Comparison of ENCODE assay signal across 8 cellular contexts in the genomic region with DNA sequence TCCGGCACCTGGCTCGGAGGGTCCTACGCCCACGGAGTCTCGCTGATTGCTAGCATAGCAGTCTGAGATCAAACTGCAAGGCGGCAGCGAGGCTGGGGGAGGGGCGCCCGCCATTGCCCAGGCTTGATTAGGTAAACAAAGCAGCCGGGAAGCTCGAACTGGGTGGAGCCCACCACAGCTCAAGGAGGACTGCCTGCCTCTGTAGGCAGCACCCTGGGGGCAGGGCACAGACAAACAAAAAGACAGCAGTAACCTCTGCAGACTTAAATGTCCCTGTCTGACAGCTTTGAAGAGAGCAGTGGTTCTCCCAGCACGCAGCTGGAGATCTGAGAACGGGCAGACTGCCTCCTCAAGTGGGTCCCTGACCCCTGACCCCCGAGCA.
A peak's percentile ranks its signal among the peaks of the same experiment; 100 is the strongest.
DNase-seq lines count a peak whose midpoint lies in the region; TF ChIP-seq lines count a peak whose summit lies in the region.
"Not testable (repeated sequence)": the region's sequence is repeated elsewhere in the genome, so short reads cannot be mapped to it uniquely, and the experiment has no call there.

No MANE protein-coding gene starts in this region.

- POLR2A ChIA-PET in Caco-2 (lab: Charles Lee) = not testable (repeated sequence)
- POLR2A ChIA-PET in activated CD4-positive, alpha-beta memory T cell treated with anti-CD3 and anti-CD28 coated beads, Interleukin-2, amount 10 ng/mL, durations not matched to agents 7 days and 5 days (lab: Charles Lee) = interaction anchor here (0.6 kb wide), 1 partner anchor 56 kb away, joined by 4 read pairs; no protein-coding TSS in a partner anchor

- H4K20me1 ChIP-seq in OCI-LY1 (ENCODE audit: insufficient read depth, low read length) = not testable (repeated sequence)

- DNase-seq in Caco-2 = peak; percentile 56 to 71
- not testable (repeated sequence) for DNase-seq in activated CD4-positive, alpha-beta memory T cell treated with anti-CD3 and anti-CD28 coated beads, Interleukin-2, amount 10 ng/mL, durations not matched to agents 7 days and 5 days; brain microvascular endothelial cell; esophagus muscularis mucosa (ENCODE audit: extremely low spot score); immature natural killer cell
- peak; percentile 22 for DNase-seq in neural crest cell (ENCODE audit: low read depth, low spot score)
- peak; percentile 28 to 47 for DNase-seq in thyroid gland

- intact Hi-C loops in Caco-2 (cut with micrococcal nuclease; ENCODE audit: unreplicated experiment) = loop anchor here (1.0 to 10.0 kb wide), 3 partner anchors 167 to 355 kb away; no protein-coding TSS in a partner anchor
- intact Hi-C loops in esophagus muscularis mucosa (cut with DNase I); thyroid gland (cut with DNase I): not testable (repeated sequence)

- not testable (repeated sequence) for H3K36me3 ChIP-seq in Caco-2 (ENCODE audit: control insufficient read depth, insufficient read depth, low read length); OCI-LY1 (ENCODE audit: insufficient read depth, low read length); brain microvascular endothelial cell (replicated peaks); esophagus muscularis mucosa; thyroid gland

- BruUV-seq in Caco-2 (replicated peaks; lab: Mats Ljungman, UMichigan) = not testable (repeated sequence)

- TF ChIP-seq CTCF in Caco-2 (IDR thresholded peaks at IDR 0.05; ENCODE audit: insufficient read depth in 1 of 2, low read depth in 1 of 2, low read length in 1 of 2, severe bottlenecking in 1 of 2, unreplicated experiment in 1 of 2); OCI-LY1 (IDR thresholded peaks at IDR 0.05; ENCODE audit: low read length); brain microvascular endothelial cell (IDR thresholded peaks at IDR 0.05; ENCODE audit: low read depth, low read length, missing control alignments); esophagus muscularis mucosa (IDR thresholded peaks at IDR 0.05); neural crest cell (conservative IDR thresholded peaks at IDR 0.05); thyroid gland (IDR thresholded peaks at IDR 0.05): not testable (repeated sequence)

- peaks cover 12% of the 10 kb centered on the region for H3K36me3 Mint-ChIP-seq in Caco-2 (ENCODE audit: insufficient read depth, unreplicated experiment)
- not testable (repeated sequence) for H3K36me3 Mint-ChIP-seq in activated CD4-positive, alpha-beta memory T cell treated with anti-CD3 and anti-CD28 coated beads, Interleukin-2, amount 10 ng/mL, durations not matched to agents 7 days and 5 days (ENCODE audit: low read depth); immature natural killer cell; neural crest cell (ENCODE audit: low read depth)

- H3K27ac Mint-ChIP-seq in Caco-2 (ENCODE audit: unreplicated experiment) = peak overlapping the region; percentile 55
- H3K27ac Mint-ChIP-seq in activated CD4-positive, alpha-beta memory T cell treated with anti-CD3 and anti-CD28 coated beads, Interleukin-2, amount 10 ng/mL, durations not matched to agents 7 days and 5 days; immature natural killer cell; neural crest cell (ENCODE audit: unreplicated experiment): not testable (repeated sequence)

- peak overlapping the region; percentile 17 for H3K27ac ChIP-seq in OCI-LY1 (ENCODE audit: low read depth, low read length, poor library complexity, severe bottlenecking)
- H3K27ac ChIP-seq in brain microvascular endothelial cell; esophagus muscularis mucosa (replicated peaks in 1 of 4); thyroid gland: not testable (repeated sequence)

- not testable (repeated sequence) for H2AFZ ChIP-seq in OCI-LY1 (ENCODE audit: low read length)

- not testable (repeated sequence) for H3K27me3 Mint-ChIP-seq in Caco-2 (ENCODE audit: insufficient read depth, unreplicated experiment); activated CD4-positive, alpha-beta memory T cell treated with anti-CD3 and anti-CD28 coated beads, Interleukin-2, amount 10 ng/mL, durations not matched to agents 7 days and 5 days; immature natural killer cell (ENCODE audit: low read depth in 3 of 3); neural crest cell (ENCODE audit: low read depth)

- H3K4me2 ChIP-seq in OCI-LY1 (ENCODE audit: low read length) = peak overlapping the region; percentile 40

- H3K4me3 Mint-ChIP-seq in Caco-2 (ENCODE audit: unreplicated experiment) = peak overlapping the region; percentile 81
- peak overlapping the region; percentile 66 for H3K4me3 Mint-ChIP-seq in activated CD4-positive, alpha-beta memory T cell treated with anti-CD3 and anti-CD28 coated beads, Interleukin-2, amount 10 ng/mL, durations not matched to agents 7 days and 5 days
- peak overlapping the region in 3 of 5 donors; percentile 53 to 68 (median 61) for H3K4me3 Mint-ChIP-seq in immature natural killer cell
- H3K4me3 Mint-ChIP-seq in neural crest cell = peak overlapping the region; percentile 88

- H3F3A ChIP-seq in OCI-LY1 (ENCODE audit: insufficient read depth, low read length) = not testable (repeated sequence)

- no CpG with 5 or more reads among the region's 14 CpGs for WGBS in esophagus muscularis mucosa
- WGBS in thyroid gland, 2 donors = 7% methylated on average over 3 of the region's 14 CpGs; no CpG with 5 or more reads in 1 of the 2 donors

- in situ Hi-C loops in brain microvascular endothelial cell (cut with HindIII; ENCODE audit: low pct_ligation_motif_present, low sequenced_read_pairs) = not testable (repeated sequence)

- not testable (repeated sequence) for H3K4me1 ChIP-seq in Caco-2, esophagus muscularis mucosa, thyroid gland
- peaks cover 24% of the 10 kb centered on the region for H3K4me1 ChIP-seq in OCI-LY1 (ENCODE audit: insufficient read depth, low read length, severe bottlenecking)

- not testable (repeated sequence) for TF ChIP-seq POLR2A in esophagus muscularis mucosa (IDR thresholded peaks at IDR 0.05; ENCODE audit: low read depth); thyroid gland (IDR thresholded peaks at IDR 0.05)

- H3K4me3 ChIP-seq in Caco-2 (ENCODE audit: low read depth, low read length) (peak overlapping the region; percentile 45), OCI-LY1 (ENCODE audit: low read depth, low read length, poor library complexity, severe bottlenecking) (peak overlapping the region; percentile 60), brain microvascular endothelial cell (ENCODE audit: low read depth, low read length) (peak overlapping the region; percentile 31), esophagus muscularis mucosa (peak overlapping the region; percentile 29 to 49 (median 38))
- H3K4me3 ChIP-seq in thyroid gland (replicated peaks in 1 of 3) = not testable (repeated sequence)

- not testable (repeated sequence) for H3K9me3 ChIP-seq in Caco-2; OCI-LY1 (ENCODE audit: low read length); esophagus muscularis mucosa; thyroid gland

- TF ChIP-seq EP300 in esophagus muscularis mucosa (IDR thresholded peaks at IDR 0.05) = not testable (repeated sequence)

- H3K9ac ChIP-seq in OCI-LY1 (ENCODE audit: low read length) = peak overlapping the region; percentile 49; the same call in 1 of the 2 replicates

- not testable (repeated sequence) for H3K9me2 ChIP-seq in OCI-LY1 (ENCODE audit: low read depth, low read length)

- not testable (repeated sequence) for H3K79me2 ChIP-seq in OCI-LY1 (ENCODE audit: insufficient read depth, low read length)

- not testable (repeated sequence) for H3K27me3 ChIP-seq in Caco-2 (replicated peaks; ENCODE audit: control insufficient read depth, insufficient read depth, low read length); OCI-LY1 (ENCODE audit: insufficient read depth, low read length); brain microvascular endothelial cell (replicated peaks); esophagus muscularis mucosa; thyroid gland

- H3K4me1 Mint-ChIP-seq in Caco-2 (ENCODE audit: low read depth, unreplicated experiment) (peaks cover 11% of the 10 kb centered on the region), neural crest cell (peaks cover 14% of the 10 kb centered on the region)
- not testable (repeated sequence) for H3K4me1 Mint-ChIP-seq in activated CD4-positive, alpha-beta memory T cell treated with anti-CD3 and anti-CD28 coated beads, Interleukin-2, amount 10 ng/mL, durations not matched to agents 7 days and 5 days; immature natural killer cell

- not testable (repeated sequence) for H3K9me3 Mint-ChIP-seq in Caco-2 (ENCODE audit: unreplicated experiment); activated CD4-positive, alpha-beta memory T cell treated with anti-CD3 and anti-CD28 coated beads, Interleukin-2, amount 10 ng/mL, durations not matched to agents 7 days and 5 days; immature natural killer cell; neural crest cell

- CTCF ChIA-PET in Caco-2 (lab: Charles Lee) = interaction anchor here (0.7 to 1.3 kb wide), 2 partner anchors 157 to 168 kb away, joined by 3 to 6 read pairs; no protein-coding TSS in a partner anchor
- CTCF ChIA-PET in activated CD4-positive, alpha-beta memory T cell treated with anti-CD3 and anti-CD28 coated beads, Interleukin-2, amount 10 ng/mL, durations not matched to agents 7 days and 5 days (lab: Charles Lee) = not testable (repeated sequence)
